In the genomic region with DNA sequence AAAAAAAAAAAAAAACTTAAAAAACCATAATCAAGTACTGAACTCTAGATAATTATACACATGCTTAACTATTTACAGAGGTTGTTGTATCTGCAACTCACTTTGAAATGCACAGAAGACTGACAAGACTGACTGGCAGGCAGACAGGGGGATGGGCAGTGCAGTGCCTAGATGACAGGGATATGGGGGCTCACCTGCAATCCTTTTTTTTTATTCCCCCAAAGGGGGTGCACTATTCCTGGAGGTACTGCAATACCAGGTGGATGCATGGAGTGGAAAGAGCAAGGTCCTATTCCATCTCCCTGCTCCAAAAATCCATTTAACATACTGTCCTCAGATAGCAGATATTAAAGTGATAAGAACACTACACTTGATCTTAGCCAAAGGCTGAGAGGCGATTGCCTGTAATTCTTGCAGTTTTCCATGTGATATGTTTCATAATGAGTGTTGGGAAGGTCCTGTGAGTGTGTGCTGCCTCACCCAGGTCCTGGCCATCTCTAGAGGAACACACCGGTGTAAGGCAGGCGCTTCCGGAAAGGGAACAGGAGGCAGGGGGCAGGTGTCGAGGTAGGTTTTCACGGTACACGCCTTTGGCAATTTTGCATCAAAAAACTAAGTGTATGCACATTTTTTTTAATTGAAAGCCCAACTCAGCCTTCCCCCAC, we compare ENCODE assay signal across 8 cellular contexts.
DNase-seq lines count a peak whose midpoint lies in the region; ATAC-seq lines count a peak whose summit lies in the region.

No MANE protein-coding gene starts in this region.

- no peaks in the 10 kb centered on the region for H3K9me3 ChIP-seq in mucosa of rectum (ENCODE audit: control insufficient read depth in 2 of 2, low read length in 2 of 2)

- H3K4me1 ChIP-seq in ACC112 (ENCODE audit: control insufficient read depth, insufficient read depth, low read length, unreplicated experiment): peaks cover 33% of the 10 kb centered on the region
- peaks cover 18% of the 10 kb centered on the region in 2 donors for H3K4me1 ChIP-seq in mucosa of rectum (ENCODE audit: control insufficient read depth in 2 of 2, insufficient read depth in 2 of 2, low read length in 2 of 2)

- no peak overlapping the region for H3K27ac ChIP-seq in ACC112 (ENCODE audit: low read depth, low read length)
- H3K27ac ChIP-seq in cingulate gyrus (ENCODE audit: low read depth, low read length): peak overlapping the region; percentile 47
- H3K27ac ChIP-seq in mucosa of rectum (ENCODE audit: low read depth in 2 of 2, low read length in 2 of 2): peak overlapping the region in 1 of 2 donors; percentile 50

- H3K9ac ChIP-seq in mucosa of rectum (ENCODE audit: low read depth in 1 of 2, low read length in 2 of 2): peak overlapping the region in 1 of 2 donors; percentile 44

- H3K79me2 ChIP-seq in ACC112 (ENCODE audit: control insufficient read depth, insufficient read depth, low read length, unreplicated experiment): peaks cover 6% of the 10 kb centered on the region

- H2AFZ ChIP-seq in ACC112 (ENCODE audit: low read length, unreplicated experiment): no peak overlapping the region

- no peak for DNase-seq in central memory CD4-positive, alpha-beta T cell

- no peaks in the 10 kb centered on the region for H3K27me3 ChIP-seq in ACC112 (ENCODE audit: insufficient read depth, low read length)
- no peaks in the 10 kb centered on the region for H3K27me3 ChIP-seq in mucosa of rectum (ENCODE audit: control insufficient read depth in 2 of 2, insufficient read depth in 2 of 2, low read length in 2 of 2)

- H3K36me3 ChIP-seq in ACC112 (ENCODE audit: insufficient read depth, low read length): peaks cover 6% of the 10 kb centered on the region; the same call in 1 of the 2 replicates
- H3K36me3 ChIP-seq in mucosa of rectum (ENCODE audit: control insufficient read depth in 2 of 2, insufficient read depth in 2 of 2, low read length in 2 of 2): peaks cover 15 to 32% of the 10 kb centered on the region in 2 donors

- H3K4me3 ChIP-seq in ACC112 (ENCODE audit: low read depth, low read length): peak overlapping the region; percentile 65
- peak overlapping the region; percentile 63 to 70 for H3K4me3 ChIP-seq in mucosa of rectum (ENCODE audit: low read length in 2 of 2)

- ATAC-seq in HG03442 (IDR thresholded peaks at IDR 0.05; ENCODE audit: unreplicated experiment): peak; percentile 5
- no peak for ATAC-seq in GM21529 (IDR thresholded peaks at IDR 0.05; ENCODE audit: unreplicated experiment)
- no peak for ATAC-seq in HG03175 (IDR thresholded peaks at IDR 0.05; ENCODE audit: unreplicated experiment)
- no peak for ATAC-seq in GM18517 (IDR thresholded peaks at IDR 0.05; ENCODE audit: unreplicated experiment)
